In genomic region chrX:149504226-149504914, GRCh38 we compare ENCODE assay signal across 8 cellular contexts. TPM values are rescaled to one million over a fixed set of nuclear protein-coding genes. Genes with fewer than 3 reads are reported as not detected.
DNase-seq lines count a peak whose midpoint lies in the region; ATAC-seq and TF ChIP-seq lines count a peak whose summit lies in the region.
"Had no signal": no experiment of that assay in that cellular context is flagged by ENCODE, and none has a peak within 500 bp of the region (broad histone marks: within the 10 kb centered on the region; RNA-seq: fewer than 3 reads in every experiment).

No MANE protein-coding gene starts in this region.

- H3K4me3 ChIP-seq in GM12875 (ENCODE audit: low read depth, low read length) (peak overlapping the region; percentile 77), HCT116 (replicated peaks in 1 of 2; ENCODE audit: low read depth in 1 of 2, low read length in 2 of 2) (peak overlapping the region; percentile 62 to 63), tibial artery (peak overlapping the region; percentile 76 to 83)

- TF ChIP-seq RAD21 in HCT116 (IDR thresholded peaks at IDR 0.05; ENCODE audit: low read depth), result no peak

- 0 out of 4 replicates have a peak, but pooled peaks cover 0 to 2% of the 10 kb centered on the region in 2 experiments for H3K36me3 ChIP-seq in HCT116 (ENCODE audit: control insufficient read depth in 1 of 2, insufficient read depth in 2 of 2, low read length in 2 of 2)
- peaks cover 4 to 21% (median 16%) of the 10 kb centered on the region in 3 donors for H3K36me3 ChIP-seq in tibial artery

- TF ChIP-seq POLR2A in HCT116 (IDR thresholded peaks at IDR 0.05; ENCODE audit: borderline replicate concordance, extremely low read depth, insufficient read depth, insufficient read length), result no peak

- H3K4me2 ChIP-seq in HCT116 (ENCODE audit: low read length), result peak overlapping the region; percentile 73

- peak; percentile 64; the same call in 1 of the 2 replicates for TF ChIP-seq CTCF in GM12875 (IDR thresholded peaks at IDR 0.05; ENCODE audit: borderline replicate concordance, insufficient read depth, low read depth, low read length)
- peak in 2 of 3 experiments; percentile 57; a peak in 4 of 6 replicates for TF ChIP-seq CTCF in HCT116 (IDR thresholded peaks at IDR 0.05 in 2 of 3, conservative IDR thresholded peaks at IDR 0.05 in 1 of 3; ENCODE audit: borderline replicate concordance in 1 of 3, insufficient read depth in 1 of 3, low read depth in 2 of 3, low read length in 2 of 3)
- TF ChIP-seq CTCF in tibial artery (IDR thresholded peaks at IDR 0.05), result no peak

- H3K36me3 Mint-ChIP-seq in naive B cell, result peaks cover 0 to 9% of the 10 kb centered on the region in 2 donors

- H3K9me3 ChIP-seq in HCT116 (ENCODE audit: control insufficient read depth in 1 of 2, insufficient read depth in 1 of 2, low read depth in 1 of 2, low read length in 2 of 2) (no peaks in the 10 kb centered on the region), tibial artery (no peaks in the 10 kb centered on the region)

- H4K20me1 ChIP-seq in HCT116 (ENCODE audit: insufficient read depth), result no peaks in the 10 kb centered on the region

- DNase-seq in HCT116 (ENCODE audit: low read depth, low spot score) (no peak), NCI-H128 (lab: John Stamatoyannopoulos, UW; ENCODE audit: unreplicated experiment) (peak; percentile 1), naive B cell (peak; percentile 37), tibial artery (peak in 1 of 2 donors; percentile 22)
- DNase-seq in activated CD4-positive, alpha-beta T cell treated with anti-CD3 and anti-CD28 coated beads, Interleukin-2, amount 50 U/mL, for 1 hour, result peak; percentile 65
- peak; percentile 58 for DNase-seq in effector CD4-positive, alpha-beta T cell

- H2AFZ ChIP-seq in HCT116 (ENCODE audit: low read depth, low read length, poor library complexity, severe bottlenecking), result no peak overlapping the region

- H3K79me2 ChIP-seq in HCT116 (ENCODE audit: insufficient read depth, low read length), result peaks cover 4% of the 10 kb centered on the region; the same call in 1 of the 2 replicates

- peak overlapping the region; percentile 70 for H3K9ac ChIP-seq in HCT116 (ENCODE audit: low read length)

- CTCF ChIA-PET in HCT116 (lab: Charles Lee), result interaction anchor here (1.0 kb wide), 1 partner anchor 17 kb away, joined by 4 read pairs; no protein-coding TSS in a partner anchor

- peak overlapping the region; percentile 85 to 96 (median 92) for H3K4me3 Mint-ChIP-seq in naive B cell

- BruUV-seq in HCT116 (replicated peaks; lab: Mats Ljungman, UMichigan), result TSS peak; percentile 67

- RAD21 ChIA-PET in HCT116 (lab: Charles Lee; ENCODE audit: low non-redundant PET in 1 of 2, low total read pairs in 2 of 2, uncharacterized antibody in 2 of 2, unreplicated experiment in 2 of 2), result no interaction called here

- H3K9me2 ChIP-seq in HCT116 (ENCODE audit: insufficient read depth), result no peaks in the 10 kb centered on the region

- peaks cover 16 to 24% (median 20%) of the 10 kb centered on the region in 3 donors for H3K4me1 Mint-ChIP-seq in naive B cell

- POLR2A ChIA-PET in HCT116 (lab: Charles Lee), result no interaction called here

- ATAC-seq in HCT116 (peak; percentile 64), naive B cell (ENCODE audit: low read depth in 2 of 2) (peak; percentile 41 to 42)

- H3K27ac Mint-ChIP-seq in naive B cell, result peak overlapping the region; percentile 96 to 99 (median 98)

- H3K9me3 Mint-ChIP-seq in naive B cell, result peaks cover 0 to 7% (median 0%) of the 10 kb centered on the region in 7 donors

- intact Hi-C loops in HCT116 (cut with micrococcal nuclease), result no loop called here
- intact Hi-C loops in tibial artery (cut with DNase I; ENCODE audit: low total_unique reads), result no loop called here

- H3K27me3 ChIP-seq in HCT116 (ENCODE audit: insufficient read depth, low read length) (no peaks in the 10 kb centered on the region), tibial artery (no peaks in the 10 kb centered on the region)

- H3K4me1 ChIP-seq in HCT116 (ENCODE audit: control insufficient read depth in 1 of 2, insufficient read depth in 2 of 2, low read length in 2 of 2) (peaks cover 0 to 15% of the 10 kb centered on the region in 2 experiments; a peak in 3 of 4 replicates), tibial artery (peaks cover 0 to 9% (median 3%) of the 10 kb centered on the region in 4 donors)

- H3K27ac ChIP-seq in HCT116 (ENCODE audit: low read depth, low read length), result peak overlapping the region; percentile 65; the same call in 1 of the 2 replicates
- H3K27ac ChIP-seq in tibial artery, result peak overlapping the region; percentile 93 to 95

- H3K27me3 Mint-ChIP-seq in naive B cell, result no peaks in the 10 kb centered on the region

TF ChIP-seq in HCT116, 20 proteins besides CTCF, POLR2A, EP300 and RAD21:
- TF ChIP-seq YY1 (IDR thresholded peaks at IDR 0.05; ENCODE audit: extremely low read depth, insufficient replicate concordance, low read depth, low read length) (peak; percentile 58), MAX (IDR thresholded peaks at IDR 0.05) (no peak)

RNA-seq across cellular contexts. Expression of gene IDS, which starts 0.7 kb away (rescaled TPM):
- 42.0 TPM for total RNA-seq in HCT116 (2021; ENCODE audit: unreplicated experiment)
- 44.2 and 44.3 TPM in 2 replicates for polyA plus RNA-seq in HCT116 (2012)
- polyA plus RNA-seq in naive B cell (ENCODE audit: low read depth in 6 of 6), result 100 to 1,000 TPM in 1 of 6 donors, 10 to 100 TPM in 5; 71.1 to 106 (median 77.5) TPM

RNA-seq across cellular contexts. Expression of gene EOLA1, which starts 36.4 kb away (rescaled TPM):
- total RNA-seq in HCT116 (2021; ENCODE audit: unreplicated experiment), result 9.0 TPM
- polyA plus RNA-seq in HCT116 (2012), result 12.5 and 16.9 TPM in 2 replicates
- polyA plus RNA-seq in naive B cell (ENCODE audit: low read depth in 6 of 6), result 10 to 100 TPM; 10.6 to 27.8 (median 23.2) TPM

RNA-seq across cellular contexts. Expression of gene HSFX3, which starts 45.4 kb away (rescaled TPM):
- total RNA-seq in HCT116 (2021; ENCODE audit: unreplicated experiment), result 0.96 TPM
- 0.22 and 0.42 TPM in 2 replicates for polyA plus RNA-seq in HCT116 (2012)
- not detected for polyA plus RNA-seq in naive B cell (ENCODE audit: low read depth in 6 of 6)
- total RNA-seq: renal cortical epithelial cell had no signal

Comparison
In these comparisons a context has a peak if more than half of its experiments do, and no peak if none do; other contexts are left out.
1. CTCF ChIP-seq: peak in GM12875 (single experiment) and HCT116 (2 of 3); none in tibial artery (0 of 2).
2. Peak in every context shown above with its lines, with median percentiles within 50 percentile points of each other: H3K4me3 ChIP-seq.